8 cellular contexts compared by ENCODE assay signal in genomic region chr3:185585862-185586643, GRCh38. TPM values are rescaled to one million over a fixed set of nuclear protein-coding genes. Genes with fewer than 3 reads are reported as not detected.
DNase-seq lines count a peak whose midpoint lies in the region; TF ChIP-seq lines count a peak whose summit lies in the region.

SENP2 (plus strand) TSS chr3:185586295; CDS start chr3:185586414, 119 bp downstream.

- peaks cover 27% of the 10 kb centered on the region for H3K4me1 Mint-ChIP-seq in activated naive CD4-positive, alpha-beta T cell treated with anti-CD3 and anti-CD28 coated beads for 36 hours (ENCODE audit: low read depth)

- H3K4me1 ChIP-seq in neuron (ENCODE audit: insufficient read depth, low read length) (peaks cover 41% of the 10 kb centered on the region), subcutaneous abdominal adipose tissue (ENCODE audit: control insufficient read depth in 5 of 5, insufficient read depth in 5 of 5, low read length in 5 of 5) (peaks cover 4 to 27% (median 22%) of the 10 kb centered on the region in 5 donors)

- CTCF ChIA-PET in activated naive CD4-positive, alpha-beta T cell treated with anti-CD3 and anti-CD28 coated beads for 36 hours (lab: Charles Lee) = interaction anchor here (1.3 to 2.6 kb wide), 4 partner anchors 10 to 125 kb away, joined by 3 to 20 read pairs (median 6); no protein-coding TSS in a partner anchor

- no peaks in the 10 kb centered on the region for H3K9me3 Mint-ChIP-seq in activated naive CD4-positive, alpha-beta T cell treated with anti-CD3 and anti-CD28 coated beads for 36 hours

- H3K27ac ChIP-seq in subcutaneous abdominal adipose tissue (ENCODE audit: low read depth, low read length) = peak within 1 kb of the TSS; percentile 96

- H3K27ac Mint-ChIP-seq in activated naive CD4-positive, alpha-beta T cell treated with anti-CD3 and anti-CD28 coated beads for 36 hours = peak within 1 kb of the TSS; percentile 88

- peak within 1 kb of the TSS; percentile 74 for H3K4me3 ChIP-seq in HFF-Myc (replicated peaks; ENCODE audit: low read depth, low read length)
- peak within 1 kb of the TSS; percentile 90 for H3K4me3 ChIP-seq in neuron (ENCODE audit: low read length)
- peak within 1 kb of the TSS; percentile 97 to 100 (median 99) for H3K4me3 ChIP-seq in subcutaneous abdominal adipose tissue (ENCODE audit: low read depth in 1 of 5, low read length in 5 of 5)

- intact Hi-C loops in activated naive CD4-positive, alpha-beta T cell treated with anti-CD3 and anti-CD28 coated beads for 36 hours (cut with micrococcal nuclease) = loop anchor here (1.0 to 10.0 kb wide), 6 partner anchors 87 to 989 kb away; partner anchors contain the start of genes DNAJB11, ETV5, TMEM41A and TRA2B

- H3K36me3 Mint-ChIP-seq in activated naive CD4-positive, alpha-beta T cell treated with anti-CD3 and anti-CD28 coated beads for 36 hours (ENCODE audit: low read depth) = peaks cover 2% of the 10 kb centered on the region

- H3K9me3 ChIP-seq in neuron (ENCODE audit: low read length) = no peaks in the 10 kb centered on the region
- no peaks in the 10 kb centered on the region for H3K9me3 ChIP-seq in subcutaneous abdominal adipose tissue (ENCODE audit: control insufficient read depth in 5 of 5, low read length in 5 of 5)

- peak within 1 kb of the TSS; percentile 94 to 99 (median 96) for H3K9ac ChIP-seq in subcutaneous abdominal adipose tissue (ENCODE audit: low read length in 5 of 5)

- no peaks in the 10 kb centered on the region for H3K27me3 Mint-ChIP-seq in activated naive CD4-positive, alpha-beta T cell treated with anti-CD3 and anti-CD28 coated beads for 36 hours (ENCODE audit: low read depth)

- H3K4me3 Mint-ChIP-seq in activated naive CD4-positive, alpha-beta T cell treated with anti-CD3 and anti-CD28 coated beads for 36 hours = peak within 1 kb of the TSS; percentile 83

- H3K27me3 ChIP-seq in neuron (ENCODE audit: insufficient read depth, low read length) (no peaks in the 10 kb centered on the region), subcutaneous abdominal adipose tissue (ENCODE audit: control insufficient read depth in 5 of 5, insufficient read depth in 4 of 5, low read length in 5 of 5) (no peaks in the 10 kb centered on the region)

- DNase-seq in GM03348 (ENCODE audit: low spot score) (peak; percentile 99), HFF-Myc (ENCODE audit: extremely low read depth, low read depth) (peak; percentile 97), NAMALWA (ENCODE audit: low spot score) (peak; percentile 100), SK-N-DZ (ENCODE audit: low spot score) (peak; percentile 100), foreskin melanocyte (peak; percentile 98)
- peak; percentile 100 for DNase-seq in activated naive CD4-positive, alpha-beta T cell treated with anti-CD3 and anti-CD28 coated beads for 36 hours

- TF ChIP-seq CTCF in HFF-Myc (IDR thresholded peaks at IDR 0.05; ENCODE audit: low read depth, low read length, missing control alignments) = no peak

- peak within 1 kb of the TSS; percentile 59 for H2AFZ ChIP-seq in neuron (ENCODE audit: low read depth, low read length)

- no peaks in the 10 kb centered on the region for H3K36me3 ChIP-seq in neuron (ENCODE audit: insufficient read depth, low read length)
- peaks cover 0 to 4% (median 1%) of the 10 kb centered on the region in 5 donors for H3K36me3 ChIP-seq in subcutaneous abdominal adipose tissue (ENCODE audit: control insufficient read depth in 5 of 5, insufficient read depth in 5 of 5, low read length in 5 of 5)

RNA-seq across cellular contexts. Expression of gene SENP2, which starts in this region (rescaled TPM):
- 29.9 and 32.3 TPM in 2 replicates for polyA plus RNA-seq in SK-N-DZ (2014; cell fraction: cytosol; rRNA removed)
- 12.8 and 13.4 TPM in 2 replicates for polyA plus RNA-seq in SK-N-DZ (2014; cell fraction: nucleus; rRNA removed)
- total RNA-seq in activated naive CD4-positive, alpha-beta T cell treated with anti-CD3 and anti-CD28 coated beads for 36 hours = 10 to 100 TPM; 19.4 to 25.0 TPM

Comparison
In these comparisons a context has a peak if more than half of its experiments do, and no peak if none do; other contexts are left out.
1. Peak in every context shown above with its lines: DNase-seq, H3K4me3 ChIP-seq and H3K27ac ChIP-seq.